Comparison of ENCODE assay signal across 14 cellular contexts in genomic region chr4:37665347-37666009, GRCh38. TPM values are rescaled to one million over a fixed set of nuclear protein-coding genes. Genes with fewer than 3 reads are reported as not detected.
DNase-seq lines count a peak whose midpoint lies in the region; ATAC-seq, FAIRE-seq and TF ChIP-seq lines count a peak whose summit lies in the region.
"Had no signal": no experiment of that assay in that cellular context is flagged by ENCODE, and none has a peak within 500 bp of the region (broad histone marks: within the 10 kb centered on the region; RNA-seq: fewer than 3 reads in every experiment).

No MANE protein-coding gene starts in this region.

- H3K4me3 Mint-ChIP-seq in activated T-cell treated with anti-CD3 and anti-CD28 coated beads, Interleukin-2, amount 50 U/mL, for 72 hours: no peak overlapping the region
- H3K4me3 Mint-ChIP-seq in glutamatergic neuron (ENCODE audit: unreplicated experiment): no peak overlapping the region
- peak overlapping the region in 7 of 10 donors; percentile 9 to 31 (median 18) for H3K4me3 Mint-ChIP-seq in naive thymus-derived CD4-positive, alpha-beta T cell

- H3K9me3 Mint-ChIP-seq in activated T-cell treated with anti-CD3 and anti-CD28 coated beads, Interleukin-2, amount 50 U/mL, for 72 hours: no peaks in the 10 kb centered on the region
- H3K9me3 Mint-ChIP-seq in glutamatergic neuron (ENCODE audit: unreplicated experiment): peaks cover 2% of the 10 kb centered on the region
- no peaks in the 10 kb centered on the region for H3K9me3 Mint-ChIP-seq in naive thymus-derived CD4-positive, alpha-beta T cell

- 41% methylated on average over 9 of the region's 9 CpGs for WGBS in urinary bladder

- CTCF ChIA-PET in naive thymus-derived CD4-positive, alpha-beta T cell (lab: Charles Lee): interaction anchor here (0.6 kb wide), 1 partner anchor 16 kb away, joined by 5 read pairs; no protein-coding TSS in a partner anchor

- no peaks in the 10 kb centered on the region for H3K27me3 Mint-ChIP-seq in activated T-cell treated with anti-CD3 and anti-CD28 coated beads, Interleukin-2, amount 50 U/mL, for 72 hours (ENCODE audit: low read depth)
- H3K27me3 Mint-ChIP-seq in glutamatergic neuron (ENCODE audit: unreplicated experiment): peaks cover 2% of the 10 kb centered on the region
- H3K27me3 Mint-ChIP-seq in naive thymus-derived CD4-positive, alpha-beta T cell: no peaks in the 10 kb centered on the region

- H3K27me3 ChIP-seq in naive thymus-derived CD4-positive, alpha-beta T cell (ENCODE audit: control insufficient read depth in 2 of 2, insufficient read depth in 2 of 2, low read length in 2 of 2): no peaks in the 10 kb centered on the region

- ATAC-seq in activated T-cell treated with anti-CD3 and anti-CD28 coated beads, Interleukin-2, amount 50 U/mL, for 72 hours (replicated peaks in 1 of 2): no peak
- ATAC-seq in naive thymus-derived CD4-positive, alpha-beta T cell: no peak

- DNase-seq in activated T-cell treated with anti-CD3 and anti-CD28 coated beads, Interleukin-2, amount 50 U/mL, for 72 hours: no peak
- DNase-seq in activated T-cell treated with anti-CD3 and anti-CD28 coated beads for 4 hours (no peak), glutamatergic neuron (no peak), foreskin melanocyte (no peak), HTR-8/SVneo (ENCODE audit: insufficient read length, low spot score) (no peak)
- no peak for DNase-seq in naive thymus-derived CD4-positive, alpha-beta T cell
- DNase-seq in stimulated activated naive CD4-positive, alpha-beta T cell treated with Interleukin-2 at 50 U/mL for 16 hours (lab: John Stamatoyannopoulos, UW): no peak
- DNase-seq: activated naive CD4-positive, alpha-beta T cell treated with Interleukin-2 at 50 U/mL for 16 hours; EL; NCI-H510A had no signal

- TF ChIP-seq CTCF in glutamatergic neuron (IDR thresholded peaks at IDR 0.05; ENCODE audit: partially characterized antibody, unreplicated experiment): no peak

- intact Hi-C loops in naive thymus-derived CD4-positive, alpha-beta T cell (cut with micrococcal nuclease): loop anchor here (2.0 kb wide), 2 partner anchors 17 to 19 kb away; no protein-coding TSS in a partner anchor

- no peaks in the 10 kb centered on the region for H3K9me3 ChIP-seq in naive thymus-derived CD4-positive, alpha-beta T cell (ENCODE audit: control insufficient read depth in 2 of 3, low read length in 3 of 3)

- H3K27ac Mint-ChIP-seq in activated T-cell treated with anti-CD3 and anti-CD28 coated beads, Interleukin-2, amount 50 U/mL, for 72 hours: peak overlapping the region; percentile 39
- H3K27ac Mint-ChIP-seq in glutamatergic neuron (ENCODE audit: unreplicated experiment): peak overlapping the region; percentile 12
- peak overlapping the region in 3 of 9 donors; percentile 16 to 71 (median 18) for H3K27ac Mint-ChIP-seq in naive thymus-derived CD4-positive, alpha-beta T cell

- H3K36me3 ChIP-seq in naive thymus-derived CD4-positive, alpha-beta T cell (ENCODE audit: control insufficient read depth in 2 of 3, insufficient read depth in 3 of 3, low read length in 3 of 3): peaks cover 0 to 4% (median 0%) of the 10 kb centered on the region in 3 experiments
- no peaks in the 10 kb centered on the region for H3K36me3 ChIP-seq in urinary bladder (ENCODE audit: insufficient read depth)

- no peak for FAIRE-seq in HTR-8/SVneo (lab: Jason Lieb, UNC)
- FAIRE-seq: endometrium, GM18507 had no signal

- H3K27ac ChIP-seq in naive thymus-derived CD4-positive, alpha-beta T cell (ENCODE audit: low read depth, low read length): no peak overlapping the region
- H3K27ac ChIP-seq in urinary bladder (ENCODE audit: low read depth): peak overlapping the region; percentile 16
- H3K27ac ChIP-seq: SK-N-MC had no signal

- H3K4me1 Mint-ChIP-seq in activated T-cell treated with anti-CD3 and anti-CD28 coated beads, Interleukin-2, amount 50 U/mL, for 72 hours (ENCODE audit: low read depth): peaks cover 42% of the 10 kb centered on the region
- H3K4me1 Mint-ChIP-seq in glutamatergic neuron (ENCODE audit: low read depth, unreplicated experiment): peaks cover 37% of the 10 kb centered on the region
- peaks cover 32 to 72% (median 66%) of the 10 kb centered on the region in 7 donors for H3K4me1 Mint-ChIP-seq in naive thymus-derived CD4-positive, alpha-beta T cell

- H3K36me3 Mint-ChIP-seq in activated T-cell treated with anti-CD3 and anti-CD28 coated beads, Interleukin-2, amount 50 U/mL, for 72 hours (ENCODE audit: insufficient read depth in 2 of 2): peaks cover 0 to 2% of the 10 kb centered on the region in 2 donors
- H3K36me3 Mint-ChIP-seq in glutamatergic neuron (ENCODE audit: unreplicated experiment): no peaks in the 10 kb centered on the region
- H3K36me3 Mint-ChIP-seq in naive thymus-derived CD4-positive, alpha-beta T cell: peaks cover 0 to 12% (median 3%) of the 10 kb centered on the region in 5 donors

- peaks cover 17 to 22% of the 10 kb centered on the region in 2 donors for H3K4me1 ChIP-seq in naive thymus-derived CD4-positive, alpha-beta T cell (ENCODE audit: control insufficient read depth in 2 of 2, insufficient read depth in 2 of 2, low read length in 2 of 2)
- H3K4me1 ChIP-seq in urinary bladder (ENCODE audit: insufficient read depth): peaks cover 5% of the 10 kb centered on the region

- POLR2A ChIA-PET in naive thymus-derived CD4-positive, alpha-beta T cell (lab: Charles Lee): no interaction called here

- no peak overlapping the region for H3K4me3 ChIP-seq in naive thymus-derived CD4-positive, alpha-beta T cell (ENCODE audit: low read length)
- no peak overlapping the region for H3K4me3 ChIP-seq in urinary bladder (ENCODE audit: low read depth, low read length)
- H3K4me3 ChIP-seq: SK-N-MC had no signal

RNA-seq across cellular contexts. Expression of gene RELL1, which starts 20.7 kb away (rescaled TPM):
- total RNA-seq in activated T-cell treated with anti-CD3 and anti-CD28 coated beads, Interleukin-2, amount 50 U/mL, for 72 hours: 10 to 100 TPM; 14.0 to 18.9 TPM
- total RNA-seq in glutamatergic neuron (ENCODE audit: unreplicated experiment): 21.2 TPM
- total RNA-seq in naive thymus-derived CD4-positive, alpha-beta T cell: 10 to 100 TPM; 25.5 to 35.2 (median 28.2) TPM
- polyA plus RNA-seq in naive thymus-derived CD4-positive, alpha-beta T cell: 1 to 10 TPM; 4.8 to 7.6 TPM
- 44.7 TPM for total RNA-seq in urinary bladder
- 7.6 TPM for polyA plus RNA-seq in urinary bladder

Comparison
In these comparisons a context has a peak if more than half of its experiments do, and no peak if none do; other contexts are left out.
1. H3K4me3 Mint-ChIP-seq: peak in naive thymus-derived CD4-positive, alpha-beta T cell (7 of 10); none in activated T-cell treated with anti-CD3 and anti-CD28 coated beads, Interleukin-2, amount 50 U/mL, for 72 hours (0 of 2) and glutamatergic neuron (single experiment).